ENCODE assay signal across 28 cellular contexts in the genomic region with DNA sequence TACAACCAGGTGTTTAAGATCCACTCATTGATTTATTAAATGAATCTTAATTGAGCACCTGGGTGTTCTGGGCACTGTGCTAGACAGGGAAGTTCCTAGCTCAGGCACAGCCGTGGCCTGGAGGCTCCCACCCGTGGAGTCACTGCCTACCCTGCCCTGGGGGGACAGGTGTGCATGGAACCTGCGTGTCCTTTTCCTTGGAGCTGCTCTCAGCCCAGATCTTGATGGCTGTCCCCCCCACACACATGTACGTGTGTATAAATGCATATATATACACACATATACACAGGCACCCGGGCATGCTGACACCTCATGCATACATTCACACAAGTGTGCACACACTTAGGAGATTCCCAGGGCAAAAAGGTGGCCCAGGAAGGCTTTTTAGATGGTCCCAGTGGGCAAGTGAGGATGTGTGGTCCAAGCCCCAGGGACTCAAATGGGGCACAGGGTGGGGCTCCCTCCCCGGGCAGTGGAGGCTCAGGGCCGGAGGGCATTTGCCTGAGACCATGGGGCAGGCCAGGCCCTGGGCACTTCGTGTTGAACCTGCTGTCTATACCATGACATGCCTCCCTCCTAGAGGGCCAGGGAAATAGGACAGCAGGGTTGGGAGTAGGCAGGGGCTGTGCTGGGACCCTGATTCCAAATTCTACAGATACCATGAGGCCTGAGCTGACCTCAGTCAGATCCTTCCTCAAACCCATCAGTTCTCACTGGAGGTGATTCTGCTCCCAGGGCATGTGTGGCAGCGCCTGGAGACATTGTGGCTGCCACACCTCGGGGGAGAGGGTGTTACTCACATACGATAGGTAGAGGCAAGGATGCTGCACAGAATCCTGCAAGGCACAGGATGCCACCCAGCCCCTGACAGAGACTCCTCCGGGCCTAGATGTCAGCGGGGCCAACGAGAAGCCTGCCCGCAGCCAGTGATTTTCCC.
DNase-seq lines count a peak whose midpoint lies in the region; ATAC-seq, FAIRE-seq and TF ChIP-seq lines count a peak whose summit lies in the region.
"Had no signal": no experiment of that assay in that cellular context is flagged by ENCODE, and none has a peak within 500 bp of the region (broad histone marks: within the 10 kb centered on the region; RNA-seq: fewer than 3 reads in every experiment).

No MANE protein-coding gene starts in this region.

- no peak overlapping the region for H3K4me3 Mint-ChIP-seq in endodermal cell
- H3K4me3 Mint-ChIP-seq: mesothelial cell of epicardium; natural killer cell treated with Interleukin-12 subunit alpha and Interleukin-12 subunit beta and Interleukin-15 and Interleukin-18, amount 100 ng/mL, for 72 hours; stimulated activated memory B cell treated with anti-CD40 and anti-IgM and Interleukin-4, amounts not matched to agents 10 μg/mL and 1 μg/mL and 100 μg/mL, for 72 hours had no signal

- no peak for DNase-seq in heart left ventricle
- no peak for DNase-seq in Right ventricle myocardium inferior (ENCODE audit: missing footprints)
- no peak for DNase-seq in bronchial epithelial cell (ENCODE audit: low read depth)
- no peak for DNase-seq in ovary
- DNase-seq in transverse colon = no peak
- DNase-seq in endodermal cell = no peak
- no peak for DNase-seq in NAMALWA (ENCODE audit: low spot score)
- DNase-seq: activated CD4-positive, CD25-positive, alpha-beta regulatory T cell treated with anti-CD3 and anti-CD28 coated beads, Interleukin-2, amount 50 U/mL, for 72 hours; activated CD8-positive, alpha-beta memory T cell treated with anti-CD3 and anti-CD28 coated beads for 24 hours; COR-L47; DMS79 treated with DMSO at 0.1 percent for 48 hours; KG1; NCI-H187 treated with DMSO at 0.1 percent for 48 hours; NCI-H2227 treated with DMSO at 0.1 percent for 48 hours; NCI-H748 treated with DMSO at 0.1 percent for 48 hours; OCI-M1; SIG-M5; stimulated activated CD4-positive, alpha-beta T cell treated with anti-CD3 and anti-CD28 coated beads, Interleukin-2, amount 100 ng/mL, for 24 hours had no signal

- FAIRE-seq in bronchial epithelial cell (lab: Jason Lieb, UNC) = peak; percentile 72
- FAIRE-seq: GM12878 had no signal

- TF ChIP-seq CTCF in heart left ventricle (IDR thresholded peaks at IDR 0.05) (no peak), bronchial epithelial cell (IDR thresholded peaks at IDR 0.05; ENCODE audit: insufficient read depth, low read length, severe bottlenecking) (no peak), ovary (IDR thresholded peaks at IDR 0.05) (no peak), transverse colon (IDR thresholded peaks at IDR 0.05) (no peak), endodermal cell (conservative IDR thresholded peaks at IDR 0.05) (no peak)

- no peak overlapping the region for H3K9ac ChIP-seq in endodermal cell (ENCODE audit: extremely low read depth, low read length, poor library complexity, severe bottlenecking)
- H3K9ac ChIP-seq: BLaER1 had no signal

- H3K4me1 ChIP-seq in heart left ventricle (peaks cover 5 to 36% (median 23%) of the 10 kb centered on the region in 12 donors), ovary (ENCODE audit: insufficient read depth) (peaks cover 16% of the 10 kb centered on the region), transverse colon (peaks cover 13 to 23% (median 15%) of the 10 kb centered on the region in 4 donors), endodermal cell (ENCODE audit: control insufficient read depth, insufficient read depth, low read length) (no peaks in the 10 kb centered on the region)

- no peaks in the 10 kb centered on the region for H3K27me3 Mint-ChIP-seq in endodermal cell (ENCODE audit: insufficient read depth)
- H3K27me3 Mint-ChIP-seq: natural killer cell treated with Interleukin-12 subunit alpha and Interleukin-12 subunit beta and Interleukin-15 and Interleukin-18, amount 100 ng/mL, for 72 hours; stimulated activated memory B cell treated with anti-CD40 and anti-IgM and Interleukin-4, amounts not matched to agents 10 μg/mL and 1 μg/mL and 100 μg/mL, for 72 hours had no signal

- ATAC-seq in heart left ventricle (no peak), Right ventricle myocardium inferior (no peak), GM18909 (IDR thresholded peaks at IDR 0.05; ENCODE audit: poor library complexity, unreplicated experiment) (no peak)
- ATAC-seq: activated naive CD4-positive, alpha-beta T cell treated with anti-CD3 and anti-CD28 coated beads, Interleukin-2, amount 50 U/mL, for 72 hours; GM12878; stimulated activated memory B cell treated with anti-CD40 and anti-IgM and Interleukin-4, amounts not matched to agents 10 μg/mL and 1 μg/mL and 100 μg/mL, for 72 hours had no signal

- H3K36me3 ChIP-seq in heart left ventricle (peaks cover 0 to 40% (median 27%) of the 10 kb centered on the region in 9 donors), bronchial epithelial cell (ENCODE audit: control insufficient read depth, insufficient read depth, low read length) (peaks cover 40% of the 10 kb centered on the region), ovary (no peaks in the 10 kb centered on the region), transverse colon (peaks cover 0 to 10% (median 0%) of the 10 kb centered on the region in 4 donors), endodermal cell (ENCODE audit: control insufficient read depth, insufficient read depth, low read length) (peaks cover 79% of the 10 kb centered on the region)
- H3K36me3 ChIP-seq: colonic mucosa, uterus had no signal

- no peaks in the 10 kb centered on the region for H3K9me3 Mint-ChIP-seq in endodermal cell
- H3K9me3 Mint-ChIP-seq: activated naive CD4-positive, alpha-beta T cell treated with anti-CD3 and anti-CD28 coated beads, Interleukin-2, amount 50 U/mL, for 72 hours; mesothelial cell of epicardium; natural killer cell treated with Interleukin-12 subunit alpha and Interleukin-12 subunit beta and Interleukin-15 and Interleukin-18, amount 100 ng/mL, for 72 hours; stimulated activated memory B cell treated with anti-CD40 and anti-IgM and Interleukin-4, amounts not matched to agents 10 μg/mL and 1 μg/mL and 100 μg/mL, for 72 hours had no signal

- H3K27ac ChIP-seq in heart left ventricle (peak overlapping the region in 10 of 12 donors; percentile 64 to 79 (median 72)), ovary (peak overlapping the region; percentile 58 to 66), transverse colon (peak overlapping the region in 3 of 4 donors; percentile 51 to 75 (median 63)), endodermal cell (ENCODE audit: low read depth, low read length) (no peak overlapping the region)
- H3K27ac ChIP-seq: BLaER1 had no signal

- H3K4me3 ChIP-seq in heart left ventricle = no peak overlapping the region
- H3K4me3 ChIP-seq in bronchial epithelial cell (ENCODE audit: low read depth, low read length) = no peak overlapping the region
- H3K4me3 ChIP-seq in ovary = no peak overlapping the region
- H3K4me3 ChIP-seq in transverse colon = no peak overlapping the region
- H3K4me3 ChIP-seq in endodermal cell (ENCODE audit: low read length) = no peak overlapping the region
- H3K4me3 ChIP-seq: BLaER1, colonic mucosa, GM12878, skin epidermis, uterus had no signal

- H3K4me1 Mint-ChIP-seq in endodermal cell = peaks cover 28% of the 10 kb centered on the region
- H3K4me1 Mint-ChIP-seq: mesothelial cell of epicardium had no signal

- H3K27ac Mint-ChIP-seq in endodermal cell = no peak overlapping the region
- H3K27ac Mint-ChIP-seq: mesothelial cell of epicardium; stimulated activated memory B cell treated with anti-CD40 and anti-IgM and Interleukin-4, amounts not matched to agents 10 μg/mL and 1 μg/mL and 100 μg/mL, for 72 hours had no signal

- H3K36me3 Mint-ChIP-seq in endodermal cell (ENCODE audit: low read depth) = peaks cover 55% of the 10 kb centered on the region
- H3K36me3 Mint-ChIP-seq: natural killer cell treated with Interleukin-12 subunit alpha and Interleukin-12 subunit beta and Interleukin-15 and Interleukin-18, amount 100 ng/mL, for 72 hours had no signal

- WGBS in heart left ventricle, 4 donors = 88 to 95% (median 93%) methylated on average over 8 to 15 of the region's 15 CpGs
- WGBS in ovary, 3 donors = 90 to 92% (median 91%) methylated on average over 15 of the region's 15 CpGs
- 90% methylated on average over 15 of the region's 15 CpGs; no CpG with 5 or more reads in 1 of the 2 donors for WGBS in transverse colon (ENCODE audit: low coverage in 1 of 2), 2 donors
- WGBS in endodermal cell (ENCODE audit: insufficient coverage in 1 of 2, insufficient read length in 1 of 2), 2 experiments = 93% methylated on average over 12 to 15 of the region's 15 CpGs

- intact Hi-C loops in heart left ventricle (cut with DNase I) (no loop called here), Right ventricle myocardium inferior (cut with DNase I) (no loop called here), ovary (cut with DNase I) (no loop called here), transverse colon (cut with DNase I; ENCODE audit: low total_unique reads) (no loop called here)

- in situ Hi-C loops in transverse colon (cut with MboI; ENCODE audit: low pct_ligation_motif_present in 1 of 4, low pct_unique_long_range_greater_than_20kb in 1 of 4, low sequenced_read_pairs in 3 of 4) = no loop called here

- TF ChIP-seq POLR2A in heart left ventricle (IDR thresholded peaks at IDR 0.05) (no peak), ovary (IDR thresholded peaks at IDR 0.05) (no peak), transverse colon (IDR thresholded peaks at IDR 0.05) (no peak)

- no peaks in the 10 kb centered on the region for H3K27me3 ChIP-seq in heart left ventricle
- H3K27me3 ChIP-seq in bronchial epithelial cell (ENCODE audit: control insufficient read depth, insufficient read depth, low read length) = no peaks in the 10 kb centered on the region
- no peaks in the 10 kb centered on the region for H3K27me3 ChIP-seq in ovary
- H3K27me3 ChIP-seq in transverse colon = no peaks in the 10 kb centered on the region
- no peaks in the 10 kb centered on the region for H3K27me3 ChIP-seq in endodermal cell (ENCODE audit: control insufficient read depth, insufficient read depth, low read length, poor library complexity, severe bottlenecking)
- H3K27me3 ChIP-seq: BLaER1, colonic mucosa, uterus had no signal

- H3K9me3 ChIP-seq in heart left ventricle = no peaks in the 10 kb centered on the region
- no peaks in the 10 kb centered on the region for H3K9me3 ChIP-seq in ovary
- no peaks in the 10 kb centered on the region for H3K9me3 ChIP-seq in transverse colon
- no peaks in the 10 kb centered on the region for H3K9me3 ChIP-seq in endodermal cell (ENCODE audit: control insufficient read depth, low read length)
- H3K9me3 ChIP-seq: BLaER1, colonic mucosa, uterus had no signal

- TF ChIP-seq EP300 in ovary (IDR thresholded peaks at IDR 0.05) (no peak), transverse colon (IDR thresholded peaks at IDR 0.05; ENCODE audit: low read depth) (no peak)
